Comparison of ENCODE assay signal across 8 cellular contexts in genomic region chr7:138738551-138739335, GRCh38. TPM values are rescaled to one million over a fixed set of nuclear protein-coding genes. Genes with fewer than 3 reads are reported as not detected.
A peak's percentile ranks its signal among the peaks of the same experiment; 100 is the strongest.
DNase-seq lines count a peak whose midpoint lies in the region; ATAC-seq and TF ChIP-seq lines count a peak whose summit lies in the region.

No MANE protein-coding gene starts in this region.

- intact Hi-C loops in PC-9 (cut with micrococcal nuclease; ENCODE audit: unreplicated experiment): loop anchor here (1.0 to 5.0 kb wide), 8 partner anchors 76 to 1081 kb away; no protein-coding TSS in a partner anchor

- H3K27ac Mint-ChIP-seq in activated T-cell treated with anti-CD3 and anti-CD28 coated beads, Interleukin-2, amount 50 U/mL, for 24 hours: no peak overlapping the region
- no peak overlapping the region for H3K27ac Mint-ChIP-seq in stimulated activated naive CD8-positive, alpha-beta T cell treated with anti-CD3 and anti-CD28 coated beads, Interleukin-15, amount 100 ng/mL, for 72 hours

- no peaks in the 10 kb centered on the region for H3K27me3 Mint-ChIP-seq in activated T-cell treated with anti-CD3 and anti-CD28 coated beads, Interleukin-2, amount 50 U/mL, for 24 hours
- H3K27me3 Mint-ChIP-seq in stimulated activated naive CD8-positive, alpha-beta T cell treated with anti-CD3 and anti-CD28 coated beads, Interleukin-15, amount 100 ng/mL, for 72 hours: peaks cover 11% of the 10 kb centered on the region

- H3F3A ChIP-seq in PC-9 (ENCODE audit: insufficient read depth, low read depth) (no peaks in the 10 kb centered on the region), neural cell (ENCODE audit: insufficient read depth, low read length, poor library complexity, severe bottlenecking) (no peaks in the 10 kb centered on the region)

- peak; percentile 87 for ATAC-seq in GM21723 (IDR thresholded peaks at IDR 0.05; ENCODE audit: unreplicated experiment)
- ATAC-seq in stimulated activated naive CD8-positive, alpha-beta T cell treated with anti-CD3 and anti-CD28 coated beads, Interleukin-15, amount 100 ng/mL, for 72 hours: peak; percentile 89

- CTCF ChIA-PET in PC-9 (lab: Charles Lee): interaction anchor here (0.5 to 1.2 kb wide), 6 partner anchors 16 to 730 kb away, joined by 3 to 15 read pairs (median 4); no protein-coding TSS in a partner anchor

- H4K20me1 ChIP-seq in PC-9 (ENCODE audit: insufficient read depth) (no peaks in the 10 kb centered on the region), fibroblast of lung (ENCODE audit: control insufficient read depth, extremely low read depth, insufficient read depth, low read length) (no peaks in the 10 kb centered on the region), neural cell (ENCODE audit: insufficient read depth) (no peaks in the 10 kb centered on the region)

- no peak overlapping the region for H3K27ac ChIP-seq in PC-9
- H3K27ac ChIP-seq in fibroblast of lung (ENCODE audit: insufficient read depth, low read length): no peak overlapping the region
- H3K27ac ChIP-seq in neural cell (ENCODE audit: low read length): no peak overlapping the region

- DNase-seq in DMS53 treated with DMSO at 0.1 percent for 48 hours (lab: John Stamatoyannopoulos, UW; ENCODE audit: unreplicated experiment) (peak; percentile 94), PC-9 (peak; percentile 73 to 86), fibroblast of lung (ENCODE audit: low read depth in 2 of 2) (peak; percentile 76 to 90)
- peak; percentile 90 for DNase-seq in activated T-cell treated with anti-CD3 and anti-CD28 coated beads, Interleukin-2, amount 50 U/mL, for 24 hours
- DNase-seq in stimulated activated naive CD8-positive, alpha-beta T cell treated with anti-CD3 and anti-CD28 coated beads, Interleukin-15, amount 100 ng/mL, for 72 hours: peak; percentile 76 to 81

- H3K4me1 ChIP-seq in PC-9 (replicated peaks; ENCODE audit: insufficient read depth) (peaks cover 10% of the 10 kb centered on the region), fibroblast of lung (ENCODE audit: control insufficient read depth, extremely low read depth, insufficient read depth, low read length) (no peaks in the 10 kb centered on the region)

- no peaks in the 10 kb centered on the region for H3K9me2 ChIP-seq in PC-9 (ENCODE audit: insufficient read depth)
- H3K9me2 ChIP-seq in neural cell (ENCODE audit: insufficient read depth, low read length): no peaks in the 10 kb centered on the region

- H3K4me3 Mint-ChIP-seq in activated T-cell treated with anti-CD3 and anti-CD28 coated beads, Interleukin-2, amount 50 U/mL, for 24 hours: no peak overlapping the region
- no peak overlapping the region for H3K4me3 Mint-ChIP-seq in stimulated activated naive CD8-positive, alpha-beta T cell treated with anti-CD3 and anti-CD28 coated beads, Interleukin-15, amount 100 ng/mL, for 72 hours

- no TSS peak for BruUV-seq in PC-9 (replicated peaks; lab: Mats Ljungman, UMichigan)

- H3K4me2 ChIP-seq in PC-9 (peak overlapping the region; percentile 4; the same call in 1 of the 2 replicates), fibroblast of lung (ENCODE audit: extremely low read depth, insufficient read depth, low read length) (no peak overlapping the region), neural cell (ENCODE audit: low read length) (no peak overlapping the region)

- H3K36me3 ChIP-seq in PC-9 (ENCODE audit: low read depth): no peaks in the 10 kb centered on the region
- no peaks in the 10 kb centered on the region for H3K36me3 ChIP-seq in fibroblast of lung (ENCODE audit: control insufficient read depth, insufficient read depth, low read length)
- no peaks in the 10 kb centered on the region for H3K36me3 ChIP-seq in neural cell (ENCODE audit: insufficient read depth, low read length)

- peaks cover 8% of the 10 kb centered on the region for H3K4me1 Mint-ChIP-seq in activated T-cell treated with anti-CD3 and anti-CD28 coated beads, Interleukin-2, amount 50 U/mL, for 24 hours (ENCODE audit: low read depth)
- H3K4me1 Mint-ChIP-seq in stimulated activated naive CD8-positive, alpha-beta T cell treated with anti-CD3 and anti-CD28 coated beads, Interleukin-15, amount 100 ng/mL, for 72 hours: peaks cover 7% of the 10 kb centered on the region

- TF ChIP-seq CTCF in LNCAP (IDR thresholded peaks at IDR 0.05) (peak; percentile 96), PC-9 (conservative IDR thresholded peaks at IDR 0.05) (peak; percentile 99), fibroblast of lung (conservative IDR thresholded peaks at IDR 0.05 in 1 of 2, IDR thresholded peaks at IDR 0.05 in 1 of 2; ENCODE audit: low read depth in 1 of 2, low read length in 2 of 2) (peak; percentile 97 to 98), neural cell (IDR thresholded peaks at IDR 0.05; ENCODE audit: poor library complexity, severe bottlenecking) (peak; percentile 96)

- H3K9me3 ChIP-seq in PC-9 (ENCODE audit: insufficient read depth, low read depth): no peaks in the 10 kb centered on the region
- H3K9me3 ChIP-seq in fibroblast of lung (ENCODE audit: control insufficient read depth, insufficient read depth, low read depth, low read length): no peaks in the 10 kb centered on the region
- H3K9me3 ChIP-seq in neural cell (ENCODE audit: low read length): no peaks in the 10 kb centered on the region

- H3K27me3 ChIP-seq in PC-9 (ENCODE audit: insufficient read depth, low read depth) (no peaks in the 10 kb centered on the region), fibroblast of lung (ENCODE audit: control insufficient read depth, insufficient read depth, low read length) (no peaks in the 10 kb centered on the region), neural cell (ENCODE audit: insufficient read depth, low read depth, low read length) (no peaks in the 10 kb centered on the region)

- H3K79me2 ChIP-seq in PC-9 (ENCODE audit: low read depth) (no peaks in the 10 kb centered on the region), fibroblast of lung (ENCODE audit: control insufficient read depth, insufficient read depth, low read length) (no peaks in the 10 kb centered on the region), neural cell (replicated peaks; ENCODE audit: insufficient read depth, low read length) (no peaks in the 10 kb centered on the region)

- TF ChIP-seq RAD21 in neural cell (conservative IDR thresholded peaks at IDR 0.05): peak; percentile 97

- H3K4me3 ChIP-seq in PC-9: no peak overlapping the region
- no peak overlapping the region for H3K4me3 ChIP-seq in fibroblast of lung (replicated peaks in 1 of 4; ENCODE audit: control extremely low read depth in 1 of 4, insufficient read depth in 1 of 4, low read depth in 3 of 4, low read length in 4 of 4)
- H3K4me3 ChIP-seq in neural cell (ENCODE audit: low read length): no peak overlapping the region

- no peak overlapping the region for H2AFZ ChIP-seq in PC-9
- H2AFZ ChIP-seq in fibroblast of lung (ENCODE audit: low read length): no peak overlapping the region
- H2AFZ ChIP-seq in neural cell (ENCODE audit: low read depth, low read length): no peak overlapping the region

- H3K9ac ChIP-seq in fibroblast of lung (ENCODE audit: insufficient read depth, low read length): no peak overlapping the region
- H3K9ac ChIP-seq in neural cell (ENCODE audit: low read length): no peak overlapping the region

- H3K9me3 Mint-ChIP-seq in activated T-cell treated with anti-CD3 and anti-CD28 coated beads, Interleukin-2, amount 50 U/mL, for 24 hours: no peaks in the 10 kb centered on the region
- peaks cover 0 to 11% of the 10 kb centered on the region in 2 donors for H3K9me3 Mint-ChIP-seq in stimulated activated naive CD8-positive, alpha-beta T cell treated with anti-CD3 and anti-CD28 coated beads, Interleukin-15, amount 100 ng/mL, for 72 hours

- POLR2A ChIA-PET in PC-9 (lab: Charles Lee; ENCODE audit: unreplicated experiment): interaction anchor here (0.6 kb wide), 2 partner anchors 569 to 737 kb away, joined by 4 to 5 read pairs; partner anchors contain the start of gene CREB3L2

- TF ChIP-seq EP300 in neural cell (conservative IDR thresholded peaks at IDR 0.05; ENCODE audit: poor library complexity, severe bottlenecking): no peak

- H3K36me3 Mint-ChIP-seq in activated T-cell treated with anti-CD3 and anti-CD28 coated beads, Interleukin-2, amount 50 U/mL, for 24 hours (ENCODE audit: low read depth): no peaks in the 10 kb centered on the region

TF ChIP-seq in neural cell, 6 proteins besides CTCF, POLR2A, EP300 and RAD21:
- TF ChIP-seq POLR2AphosphoS5 (IDR thresholded peaks at IDR 0.05): no peak
- peak; percentile 96 for TF ChIP-seq SMC3 (conservative IDR thresholded peaks at IDR 0.05; ENCODE audit: poor library complexity)

RNA-seq across cellular contexts. Expression of gene SVOPL, which starts 37.6 kb away (rescaled TPM):
- total RNA-seq in PC-9 (2021) (0.70 and 1.0 TPM in 2 replicates), fibroblast of lung (not detected in 2 replicates)
- polyA plus RNA-seq in fibroblast of lung (not detected in 2 replicates), neural cell (0.93 and 3.0 TPM in 2 replicates)
- not detected in 2 replicates for polyA plus RNA-seq in fibroblast of lung (2012)
- polyA minus RNA-seq in fibroblast of lung (ENCODE audit: low replicate concordance) (not detected in 2 replicates), neural cell (0.58 and 1.7 TPM in 2 replicates)

RNA-seq across cellular contexts. Expression of gene TMEM213, which starts 59.1 kb away (rescaled TPM):
- total RNA-seq in PC-9 (2021) (not detected in 2 replicates), fibroblast of lung (not detected in 2 replicates)
- polyA plus RNA-seq in fibroblast of lung (not detected in 2 replicates), neural cell (not detected in 2 replicates)
- polyA plus RNA-seq in fibroblast of lung (2012): not detected in 2 replicates
- polyA minus RNA-seq in fibroblast of lung (ENCODE audit: low replicate concordance) (not detected in 2 replicates), neural cell (not detected in 2 replicates)

RNA-seq across cellular contexts. Expression of gene ATP6V0A4, which starts 59.3 kb away (rescaled TPM):
- 4.8 and 9.1 TPM in 2 replicates for total RNA-seq in PC-9 (2021)
- total RNA-seq in fibroblast of lung: not detected in 2 replicates
- polyA plus RNA-seq in fibroblast of lung: not detected in 2 replicates
- polyA plus RNA-seq in fibroblast of lung (2012): not detected in 2 replicates
- polyA minus RNA-seq in fibroblast of lung (ENCODE audit: low replicate concordance): not detected in 2 replicates
- polyA plus RNA-seq in neural cell: 0.48 and 0.81 TPM in 2 replicates
- polyA minus RNA-seq in neural cell: 0.24 and 0.35 TPM in 2 replicates
